Comparison of ENCODE assay signal across 8 cellular contexts in the genomic region with DNA sequence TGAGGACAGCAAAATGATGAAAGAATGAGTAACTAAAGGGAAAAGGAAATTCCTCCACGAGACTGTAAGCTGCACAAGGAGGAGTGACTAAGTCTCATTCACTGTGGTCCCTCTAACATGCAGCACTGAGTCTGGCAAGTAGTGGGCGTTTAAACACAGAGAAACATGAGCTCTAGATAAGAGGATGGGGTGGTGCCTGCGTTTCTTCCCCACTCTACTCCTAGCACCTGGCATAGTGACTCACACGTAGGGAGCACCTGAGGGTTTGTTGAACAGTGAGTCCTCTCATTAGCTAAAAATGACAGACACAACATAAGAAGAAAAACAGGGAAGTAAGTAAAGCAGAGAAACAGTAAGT.
DNase-seq lines count a peak whose midpoint lies in the region; ATAC-seq and TF ChIP-seq lines count a peak whose summit lies in the region.

No MANE protein-coding gene starts in this region.

- H3K4me2 ChIP-seq in mesenchymal stem cell (ENCODE audit: low read length, poor library complexity, severe bottlenecking) (no peak overlapping the region), H9 (ENCODE audit: insufficient read depth, insufficient read length, low read length) (no peak overlapping the region)

- CTCF ChIA-PET in BJ (lab: Yijun Ruan, JAX) = interaction anchor here (0.8 to 1.8 kb wide), 8 partner anchors 9 to 139 kb away, joined by 3 to 7 read pairs (median 3); partner anchors contain the start of gene CBR4

- H2BK15ac ChIP-seq in mesenchymal stem cell (ENCODE audit: low read depth, poor library complexity, severe bottlenecking) (no peak overlapping the region), H9 (ENCODE audit: low read depth, low read length) (no peak overlapping the region)

- H2BK5ac ChIP-seq in mesenchymal stem cell (ENCODE audit: low read depth, low read length, poor library complexity, severe bottlenecking) (no peak overlapping the region), H9 (ENCODE audit: insufficient read length, low read length) (no peak overlapping the region)

- H3K23ac ChIP-seq in mesenchymal stem cell (ENCODE audit: low read length in 2 of 2) = no peak overlapping the region
- no peak overlapping the region for H3K23ac ChIP-seq in H9 (ENCODE audit: insufficient read length, low read depth, low read length)

- H2AFZ ChIP-seq in mesenchymal stem cell (ENCODE audit: low read depth, low read length) (no peak overlapping the region), H9 (ENCODE audit: low read length) (no peak overlapping the region)

- no peak overlapping the region for H3K14ac ChIP-seq in mesenchymal stem cell (ENCODE audit: low read length in 2 of 2)
- no peak overlapping the region for H3K14ac ChIP-seq in H9 (ENCODE audit: insufficient read depth, low read length)

- no peaks in the 10 kb centered on the region for H3K9me3 Mint-ChIP-seq in H9

- H4K91ac ChIP-seq in mesenchymal stem cell (ENCODE audit: low read length) (no peak overlapping the region), H9 (ENCODE audit: insufficient read length, low read depth, low read length) (no peak overlapping the region)

- H3K4me3 ChIP-seq in BJ (ENCODE audit: low read depth, low read length) (no peak overlapping the region), astrocyte of the spinal cord (ENCODE audit: low read depth, low read length) (no peak overlapping the region), mesenchymal stem cell (ENCODE audit: insufficient read depth in 1 of 2, low read depth in 1 of 2, low read length in 2 of 2) (no peak overlapping the region)

- WGBS in mesenchymal stem cell = 4% methylated on average over 3 of the region's 4 CpGs
- no CpG with 5 or more reads among the region's 4 CpGs for WGBS in H9 (ENCODE audit: extremely low coverage, insufficient read length, low lambda C conversion rate)

- no peaks in the 10 kb centered on the region for H3K27me3 ChIP-seq in BJ (ENCODE audit: control insufficient read depth, insufficient read depth, low read length)
- no peaks in the 10 kb centered on the region for H3K27me3 ChIP-seq in mesenchymal stem cell (ENCODE audit: control insufficient read depth in 1 of 2, insufficient read depth in 1 of 2, low read length in 2 of 2)
- no peaks in the 10 kb centered on the region for H3K27me3 ChIP-seq in H9 (ENCODE audit: insufficient read depth, low read length)

- H3K9me3 ChIP-seq in mesenchymal stem cell (ENCODE audit: control insufficient read depth, low read length) (no peaks in the 10 kb centered on the region), H9 (ENCODE audit: control insufficient read depth, low read depth, low read length) (no peaks in the 10 kb centered on the region)

- peaks cover 15% of the 10 kb centered on the region for H3K4me1 ChIP-seq in mesenchymal stem cell (ENCODE audit: control insufficient read depth, insufficient read depth, low read depth, low read length)
- H3K4me1 ChIP-seq in H9 (ENCODE audit: insufficient read depth, low read length) = peaks cover 3% of the 10 kb centered on the region; the same call in 1 of the 2 replicates

- no peaks in the 10 kb centered on the region for H4K20me1 ChIP-seq in H9 (ENCODE audit: control insufficient read depth, insufficient read depth, insufficient read length)

- H3K79me1 ChIP-seq in mesenchymal stem cell (replicated peaks; ENCODE audit: low read length, poor library complexity, severe bottlenecking) (peaks cover 7% of the 10 kb centered on the region), H9 (ENCODE audit: insufficient read depth, low read depth, low read length, poor library complexity, severe bottlenecking) (no peaks in the 10 kb centered on the region)

- H3K36me3 ChIP-seq in BJ (ENCODE audit: control insufficient read depth, insufficient read depth, low read length) (peaks cover 12% of the 10 kb centered on the region), mesenchymal stem cell (ENCODE audit: control insufficient read depth in 1 of 2, insufficient read depth in 2 of 2, low read depth in 1 of 2, low read length in 2 of 2) (peaks cover 11 to 81% of the 10 kb centered on the region in 2 experiments)

- H3K23me2 ChIP-seq in H9 (ENCODE audit: insufficient read length, low read depth, low read length, poor library complexity, severe bottlenecking) = no peaks in the 10 kb centered on the region

- POLR2A ChIA-PET in BJ (lab: Charles Lee) = no interaction called here

- H3K79me2 ChIP-seq in H9 (ENCODE audit: insufficient read depth, low read length) = no peaks in the 10 kb centered on the region

- H3K9ac ChIP-seq in mesenchymal stem cell (ENCODE audit: low read length) (peak overlapping the region; percentile 81), H9 (ENCODE audit: extremely low read depth, insufficient read length, low read length) (no peak overlapping the region)

- H2AK5ac ChIP-seq in mesenchymal stem cell (ENCODE audit: low read length, severe bottlenecking) (no peak overlapping the region), H9 (ENCODE audit: insufficient read length, low read length) (no peak overlapping the region)

- H2BK12ac ChIP-seq in mesenchymal stem cell (ENCODE audit: low read length in 2 of 2) (no peak overlapping the region), H9 (ENCODE audit: insufficient read length, low read depth, low read length) (no peak overlapping the region)

- H4K5ac ChIP-seq in H9 (ENCODE audit: insufficient read length, low read depth, low read length) = no peak overlapping the region

- no peak overlapping the region for H4K8ac ChIP-seq in mesenchymal stem cell (ENCODE audit: low read length)
- no peak overlapping the region for H4K8ac ChIP-seq in H9 (replicated peaks; ENCODE audit: insufficient read length, low read depth, low read length)

- DNase-seq in BJ (ENCODE audit: low read depth) (peak; percentile 94), HuH-7 (ENCODE audit: low spot score) (peak; percentile 32), astrocyte of the spinal cord (ENCODE audit: low read depth, low spot score) (peak; percentile 96), mesenchymal stem cell (peak; percentile 93), occipital lobe (lab: John Stamatoyannopoulos, UW) (no peak), H9 (no peak)

- H3K4me3 Mint-ChIP-seq in H9 = no peak overlapping the region

- TF ChIP-seq CTCF in BJ (IDR thresholded peaks at IDR 0.05; ENCODE audit: insufficient read depth, low read depth, low read length) = peak; percentile 59
- peak; percentile 61 for TF ChIP-seq CTCF in astrocyte of the spinal cord (IDR thresholded peaks at IDR 0.05; ENCODE audit: low read depth, low read length)
- TF ChIP-seq CTCF in H9 (conservative IDR thresholded peaks at IDR 0.05) = no peak

- no peak overlapping the region for H3T11ph ChIP-seq in H9 (ENCODE audit: low read length)

- no peak overlapping the region for H2BK20ac ChIP-seq in H9 (ENCODE audit: low read depth, low read length, poor library complexity, severe bottlenecking)

- H3K56ac ChIP-seq in H9 (ENCODE audit: insufficient read length, low read depth, low read length) = no peak overlapping the region

- H2BK120ac ChIP-seq in mesenchymal stem cell (ENCODE audit: low read depth, low read length) = no peak overlapping the region
- no peak overlapping the region for H2BK120ac ChIP-seq in H9 (ENCODE audit: low read depth, low read length, poor library complexity, severe bottlenecking)

- H3K4ac ChIP-seq in mesenchymal stem cell (ENCODE audit: low read depth in 1 of 2, low read length in 2 of 2) (no peak overlapping the region), H9 (ENCODE audit: low read depth, low read length) (no peak overlapping the region)

- peak overlapping the region in 1 of 3 experiments; percentile 21; a peak in 1 of 7 replicates for H3K27ac Mint-ChIP-seq in H9

- no peak for ATAC-seq in HG03280 (IDR thresholded peaks at IDR 0.05; ENCODE audit: unreplicated experiment)
- ATAC-seq in GM19023 (IDR thresholded peaks at IDR 0.05; ENCODE audit: unreplicated experiment) = no peak

- H3K4me1 Mint-ChIP-seq in H9 = peaks cover 17 to 22% of the 10 kb centered on the region in 2 experiments

- H3K27me3 Mint-ChIP-seq in H9 (ENCODE audit: low read depth) = no peaks in the 10 kb centered on the region

- in situ Hi-C loops in astrocyte of the spinal cord (cut with HindIII; ENCODE audit: low sequenced_read_pairs) = no loop called here

- peaks cover 14 to 41% (median 29%) of the 10 kb centered on the region in 3 experiments for H3K36me3 Mint-ChIP-seq in H9 (ENCODE audit: insufficient read depth in 1 of 3, low read depth in 3 of 3)

- H3K27ac ChIP-seq in mesenchymal stem cell (ENCODE audit: low read length, poor library complexity, severe bottlenecking) (peak overlapping the region; percentile 76), H9 (ENCODE audit: insufficient read length, low read depth, low read length) (no peak overlapping the region)

- no peak overlapping the region for H3K18ac ChIP-seq in mesenchymal stem cell (ENCODE audit: low read depth in 1 of 2, low read length in 2 of 2)
- no peak overlapping the region for H3K18ac ChIP-seq in H9 (ENCODE audit: insufficient read length, low read depth, low read length)

Comparison
In these comparisons a context has a peak if more than half of its experiments do, and no peak if none do; other contexts are left out.
1. DNase-seq: peak in BJ (single experiment), HuH-7 (single experiment), astrocyte of the spinal cord (single experiment) and mesenchymal stem cell (single experiment); none in occipital lobe (single experiment) and H9 (single experiment).